ENCODE assay signal across 35 cellular contexts in the genomic region with DNA sequence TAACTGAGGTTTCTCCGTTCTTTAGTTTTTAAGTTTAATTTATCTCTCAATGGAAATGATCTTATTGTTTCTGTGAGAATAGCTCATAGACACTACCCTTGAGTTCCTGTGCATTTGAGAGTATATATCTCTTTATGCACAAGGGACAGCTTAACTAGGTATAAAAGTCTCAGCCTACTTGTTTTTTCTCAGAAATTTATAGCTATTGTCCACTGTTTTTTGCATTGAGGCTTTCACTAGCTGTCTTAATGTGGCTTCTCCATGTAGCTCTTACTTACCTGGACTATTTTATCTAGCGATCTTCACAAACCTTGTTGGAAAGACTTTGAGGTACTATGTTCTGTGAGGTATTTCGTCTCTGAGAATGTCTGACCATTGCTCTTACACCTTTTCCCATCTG.
"Had no signal": no experiment of that assay in that cellular context is flagged by ENCODE, and none has a peak within 500 bp of the region (broad histone marks: within the 10 kb centered on the region; RNA-seq: fewer than 3 reads in every experiment).

No MANE protein-coding gene starts in this region.

- H3K27me3 ChIP-seq: MG63 had no signal

- H3K4me3 ChIP-seq: MG63 had no signal

- DNase-seq: Karpas-422, MG63, MM.1S, MV-4-11, NCI-H1048, NCI-H1092, NCI-H1092 treated with DMSO at 0.1 percent for 48 hours, NCI-H1105, NCI-H1105 treated with DMSO at 0.1 percent for 48 hours, NCI-H1417, NCI-H1417 treated with DMSO at 0.1 percent for 48 hours, NCI-H1436, NCI-H1436 treated with DMSO at 0.1 percent for 48 hours, NCI-H146, NCI-H1694, NCI-H1694 treated with DMSO at 0.1 percent for 48 hours, NCI-H187, NCI-H187 treated with DMSO at 0.1 percent for 48 hours, NCI-H1930, NCI-H2029, NCI-H2029 treated with DMSO at 0.1 percent for 48 hours, NCI-H2081, NCI-H2081 treated with DMSO at 0.1 percent for 48 hours, NCI-H2107, NCI-H2171, NCI-H2171 treated with DMSO at 0.1 percent for 48 hours, NCI-H2227 treated with DMSO at 0.1 percent for 48 hours, NCI-H226, NCI-H345, NCI-H446, NCI-H446 treated with DMSO at 0.1 percent for 48 hours, NCI-H510A, NCI-H510A treated with DMSO at 0.1 percent for 48 hours, NCI-H524, NCI-H524 treated with DMSO at 0.1 percent for 48 hours had no signal

- H3K36me3 ChIP-seq: MG63 had no signal
